1 cellular context compared by ENCODE assay signal in genomic region chrX:24200133-24200532, GRCh38.
TF ChIP-seq lines count a peak whose summit lies in the region.

No MANE protein-coding gene starts in this region.

TF ChIP-seq in GM12878, 131 proteins besides CTCF, POLR2A, EP300 and RAD21:
- TF ChIP-seq SMARCA5 (IDR thresholded peaks at IDR 0.05) (no peak), RB1 (IDR thresholded peaks at IDR 0.05; ENCODE audit: borderline replicate concordance) (no peak), BMI1 (IDR thresholded peaks at IDR 0.05; ENCODE audit: borderline replicate concordance) (no peak)
TF ChIP-seq in GM12878: peak in this region for 0.
